15 cellular contexts compared by ENCODE assay signal in genomic region chr2:18046558-18046957, GRCh38.
DNase-seq lines count a peak whose midpoint lies in the region; ATAC-seq lines count a peak whose summit lies in the region.
"Had no signal": no experiment of that assay in that cellular context is flagged by ENCODE, and none has a peak within 500 bp of the region (broad histone marks: within the 10 kb centered on the region; RNA-seq: fewer than 3 reads in every experiment).

No MANE protein-coding gene starts in this region.

- no peak overlapping the region for H3K4me3 ChIP-seq in MG63
- H3K4me3 ChIP-seq: stomach had no signal

- DNase-seq in AG08396 (ENCODE audit: low spot score) (peak; percentile 14), MG63 (peak; percentile 45), astrocyte of the hippocampus (ENCODE audit: low read depth, low spot score) (peak; percentile 32), iris pigment epithelial cell (ENCODE audit: low read depth) (peak; percentile 54), NCI-H1694 (lab: John Stamatoyannopoulos, UW) (no peak), NCI-H1092 (lab: John Stamatoyannopoulos, UW) (no peak), GM19238 (ENCODE audit: insufficient read length, low spot score) (no peak)
- DNase-seq: activated T-cell treated with anti-CD3 and anti-CD28 coated beads for 4 hours; kidney; NCI-H2029; occipital lobe; stimulated activated CD4-positive, alpha-beta T cell treated with anti-CD3 and anti-CD28 coated beads, Interleukin-4, amount 100 ng/mL, for 24 hours; stomach had no signal

- no peaks in the 10 kb centered on the region for H3K27me3 ChIP-seq in MG63
- H3K27me3 ChIP-seq: stomach had no signal

- ATAC-seq in HG03460 (IDR thresholded peaks at IDR 0.05; ENCODE audit: unreplicated experiment), result no peak
- ATAC-seq: WTC11 had no signal

- peaks cover 2% of the 10 kb centered on the region for H3K9me3 ChIP-seq in MG63
- H3K9me3 ChIP-seq: stomach had no signal

- H3K36me3 ChIP-seq in MG63, result no peaks in the 10 kb centered on the region
- H3K36me3 ChIP-seq: stomach had no signal

Comparison
In these comparisons a context has a peak if more than half of its experiments do, and no peak if none do; other contexts are left out.
1. DNase-seq: peak in AG08396 (single experiment), MG63 (single experiment), astrocyte of the hippocampus (single experiment) and iris pigment epithelial cell (single experiment); none in NCI-H1694 (single experiment), NCI-H1092 (single experiment) and GM19238 (single experiment).